In the genomic region with DNA sequence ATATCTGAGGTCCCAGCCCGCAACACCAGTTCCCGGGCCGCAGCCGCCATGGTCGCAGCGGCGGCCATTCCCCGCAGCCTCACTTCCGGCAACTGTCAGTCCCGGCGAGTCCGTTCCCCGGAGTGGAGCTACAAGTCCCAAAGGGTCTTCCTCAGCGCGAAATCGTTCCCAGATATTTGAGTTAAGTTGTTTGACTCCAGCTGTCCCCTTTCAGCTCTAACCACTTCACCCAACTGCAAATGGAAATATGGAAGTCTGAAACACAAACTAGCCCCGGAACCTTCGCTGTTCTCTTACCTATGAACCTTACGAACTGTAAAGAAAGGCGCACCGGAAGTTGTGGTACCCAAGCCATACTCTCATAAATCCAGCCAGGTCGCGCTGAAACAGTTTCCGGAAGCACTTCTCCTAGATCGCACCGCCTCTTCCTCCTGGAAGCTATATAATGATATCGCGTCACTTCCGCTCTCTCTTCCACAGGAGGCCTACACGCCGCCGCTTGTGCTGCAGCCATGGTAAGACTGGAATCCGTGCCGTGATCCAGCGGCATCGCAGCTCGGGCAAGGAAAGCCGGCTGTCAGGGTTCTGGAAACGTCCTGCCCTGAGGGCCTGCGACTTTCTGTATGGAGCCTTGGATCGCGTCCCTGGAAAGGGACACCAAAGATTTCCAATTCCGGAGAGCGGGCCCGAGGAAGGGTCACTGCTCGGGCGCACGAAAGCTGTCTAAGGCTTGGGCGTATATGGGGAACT, we compare ENCODE assay signal across 1 cellular context.
TF ChIP-seq lines count a peak whose summit lies in the region.

A gene (plus strand): TSS at position 468 of the 750 bp plus-strand sequence. CDS start 45 bp downstream, at position 513.
A gene with protein sequence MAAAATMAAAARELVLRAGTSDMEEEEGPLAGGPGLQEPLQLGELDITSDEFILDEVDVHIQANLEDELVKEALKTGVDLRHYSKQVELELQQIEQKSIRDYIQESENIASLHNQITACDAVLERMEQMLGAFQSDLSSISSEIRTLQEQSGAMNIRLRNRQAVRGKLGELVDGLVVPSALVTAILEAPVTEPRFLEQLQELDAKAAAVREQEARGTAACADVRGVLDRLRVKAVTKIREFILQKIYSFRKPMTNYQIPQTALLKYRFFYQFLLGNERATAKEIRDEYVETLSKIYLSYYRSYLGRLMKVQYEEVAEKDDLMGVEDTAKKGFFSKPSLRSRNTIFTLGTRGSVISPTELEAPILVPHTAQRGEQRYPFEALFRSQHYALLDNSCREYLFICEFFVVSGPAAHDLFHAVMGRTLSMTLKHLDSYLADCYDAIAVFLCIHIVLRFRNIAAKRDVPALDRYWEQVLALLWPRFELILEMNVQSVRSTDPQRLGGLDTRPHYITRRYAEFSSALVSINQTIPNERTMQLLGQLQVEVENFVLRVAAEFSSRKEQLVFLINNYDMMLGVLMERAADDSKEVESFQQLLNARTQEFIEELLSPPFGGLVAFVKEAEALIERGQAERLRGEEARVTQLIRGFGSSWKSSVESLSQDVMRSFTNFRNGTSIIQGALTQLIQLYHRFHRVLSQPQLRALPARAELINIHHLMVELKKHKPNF (minus strand): TSS at position 269 of the 750 bp plus-strand sequence. CDS start 201 bp downstream, at position 68.

TF ChIP-seq in HepG2, 621 proteins besides CTCF, POLR2A, EP300 and RAD21 (continued from another document and continues in another):
- TF ChIP-seq TCF12 (IDR thresholded peaks at IDR 0.05) (no peak), TCF12 (CRISPR knock-in tag; IDR thresholded peaks at IDR 0.05) (peak; percentile 36; the same call in 1 of the 2 replicates), NFRKB (IDR thresholded peaks at IDR 0.05) (peak; percentile 96), ZBTB20 (CRISPR knock-in tag; IDR thresholded peaks at IDR 0.05; ENCODE audit: borderline replicate concordance, low read depth) (peak; percentile 74; the same call in 1 of the 2 replicates), SUZ12 (IDR thresholded peaks at IDR 0.05; ENCODE audit: low read depth, low read length) (no peak), ZNF530 (CRISPR knock-in tag; IDR thresholded peaks at IDR 0.05; ENCODE audit: low read depth) (no peak), ZNF713 (CRISPR knock-in tag; IDR thresholded peaks at IDR 0.05) (peak; percentile 92), ZSCAN30 (CRISPR knock-in tag; IDR thresholded peaks at IDR 0.05) (peak; percentile 65; the same call in 1 of the 2 replicates), ZNF879 (CRISPR knock-in tag; IDR thresholded peaks at IDR 0.05) (peak; percentile 13; the same call in 1 of the 2 replicates), CEBPB (IDR thresholded peaks at IDR 0.05; ENCODE audit: borderline replicate concordance, low read depth, low read length) (no peak), HNF4A (CRISPR knock-in tag; IDR thresholded peaks at IDR 0.05) (no peak; the same call in 1 of the 2 replicates), NFATC3 (CRISPR knock-in tag; IDR thresholded peaks at IDR 0.05) (peak; percentile 61; the same call in 1 of the 2 replicates), NR2C2 (CRISPR knock-in tag; IDR thresholded peaks at IDR 0.05; ENCODE audit: borderline replicate concordance) (peak; percentile 99), NFE2L1 (CRISPR knock-in tag; IDR thresholded peaks at IDR 0.05; ENCODE audit: borderline replicate concordance) (no peak), POLR2AphosphoS5 (IDR thresholded peaks at IDR 0.05; ENCODE audit: low read depth, low read length) (peak; percentile 100), EZH2 (conservative IDR thresholded peaks at IDR 0.05; ENCODE audit: low read depth, low read length) (no peak), ZNF235 (CRISPR knock-in tag; IDR thresholded peaks at IDR 0.05; ENCODE audit: borderline replicate concordance) (no peak), ZSCAN29 (CRISPR knock-in tag; conservative IDR thresholded peaks at IDR 0.05) (peak; percentile 74; the same call in 1 of the 2 replicates), HNRNPH1 (optimal IDR thresholded peaks at IDR 0.05; ENCODE audit: low read depth, low read length) (peak; percentile 58), KDM4B (CRISPR knock-in tag; IDR thresholded peaks at IDR 0.05) (peak; percentile 67), ZNF121 (CRISPR knock-in tag; IDR thresholded peaks at IDR 0.05) (peak; percentile 28; the same call in 1 of the 2 replicates), ZFP82 (CRISPR knock-in tag; IDR thresholded peaks at IDR 0.05; ENCODE audit: borderline replicate concordance) (0 out of 2 replicates have a peak, but pooled peaks have one; percentile 11), GATAD2A (CRISPR knock-in tag; IDR thresholded peaks at IDR 0.05) (peak; percentile 68), ATF1 (CRISPR knock-in tag; IDR thresholded peaks at IDR 0.05) (peak; percentile 87), ZNF766 (CRISPR knock-in tag; IDR thresholded peaks at IDR 0.05; ENCODE audit: borderline replicate concordance) (peak; percentile 77; the same call in 1 of the 2 replicates), ZFX (CRISPR knock-in tag; IDR thresholded peaks at IDR 0.05; ENCODE audit: low read depth) (peak; percentile 98), ZNF138 (CRISPR knock-in tag; IDR thresholded peaks at IDR 0.05; ENCODE audit: low read depth) (peak; percentile 96), SIX4 (CRISPR knock-in tag; IDR thresholded peaks at IDR 0.05) (no peak; the same call in 1 of the 2 replicates)
- TF ChIP-seq, protein P1, sequence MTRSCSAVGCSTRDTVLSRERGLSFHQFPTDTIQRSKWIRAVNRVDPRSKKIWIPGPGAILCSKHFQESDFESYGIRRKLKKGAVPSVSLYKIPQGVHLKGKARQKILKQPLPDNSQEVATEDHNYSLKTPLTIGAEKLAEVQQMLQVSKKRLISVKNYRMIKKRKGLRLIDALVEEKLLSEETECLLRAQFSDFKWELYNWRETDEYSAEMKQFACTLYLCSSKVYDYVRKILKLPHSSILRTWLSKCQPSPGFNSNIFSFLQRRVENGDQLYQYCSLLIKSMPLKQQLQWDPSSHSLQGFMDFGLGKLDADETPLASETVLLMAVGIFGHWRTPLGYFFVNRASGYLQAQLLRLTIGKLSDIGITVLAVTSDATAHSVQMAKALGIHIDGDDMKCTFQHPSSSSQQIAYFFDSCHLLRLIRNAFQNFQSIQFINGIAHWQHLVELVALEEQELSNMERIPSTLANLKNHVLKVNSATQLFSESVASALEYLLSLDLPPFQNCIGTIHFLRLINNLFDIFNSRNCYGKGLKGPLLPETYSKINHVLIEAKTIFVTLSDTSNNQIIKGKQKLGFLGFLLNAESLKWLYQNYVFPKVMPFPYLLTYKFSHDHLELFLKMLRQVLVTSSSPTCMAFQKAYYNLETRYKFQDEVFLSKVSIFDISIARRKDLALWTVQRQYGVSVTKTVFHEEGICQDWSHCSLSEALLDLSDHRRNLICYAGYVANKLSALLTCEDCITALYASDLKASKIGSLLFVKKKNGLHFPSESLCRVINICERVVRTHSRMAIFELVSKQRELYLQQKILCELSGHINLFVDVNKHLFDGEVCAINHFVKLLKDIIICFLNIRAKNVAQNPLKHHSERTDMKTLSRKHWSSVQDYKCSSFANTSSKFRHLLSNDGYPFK (CRISPR knock-in tag; IDR thresholded peaks at IDR 0.05; ENCODE audit: borderline replicate concordance): peak; percentile 97; the same call in 1 of the 2 replicates
- TF ChIP-seq, protein P2, sequence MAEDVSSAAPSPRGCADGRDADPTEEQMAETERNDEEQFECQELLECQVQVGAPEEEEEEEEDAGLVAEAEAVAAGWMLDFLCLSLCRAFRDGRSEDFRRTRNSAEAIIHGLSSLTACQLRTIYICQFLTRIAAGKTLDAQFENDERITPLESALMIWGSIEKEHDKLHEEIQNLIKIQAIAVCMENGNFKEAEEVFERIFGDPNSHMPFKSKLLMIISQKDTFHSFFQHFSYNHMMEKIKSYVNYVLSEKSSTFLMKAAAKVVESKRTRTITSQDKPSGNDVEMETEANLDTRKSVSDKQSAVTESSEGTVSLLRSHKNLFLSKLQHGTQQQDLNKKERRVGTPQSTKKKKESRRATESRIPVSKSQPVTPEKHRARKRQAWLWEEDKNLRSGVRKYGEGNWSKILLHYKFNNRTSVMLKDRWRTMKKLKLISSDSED (CRISPR knock-in tag; IDR thresholded peaks at IDR 0.05): 0 out of 2 replicates have a peak, but pooled peaks have one; percentile 27
- TF ChIP-seq, protein P3, sequence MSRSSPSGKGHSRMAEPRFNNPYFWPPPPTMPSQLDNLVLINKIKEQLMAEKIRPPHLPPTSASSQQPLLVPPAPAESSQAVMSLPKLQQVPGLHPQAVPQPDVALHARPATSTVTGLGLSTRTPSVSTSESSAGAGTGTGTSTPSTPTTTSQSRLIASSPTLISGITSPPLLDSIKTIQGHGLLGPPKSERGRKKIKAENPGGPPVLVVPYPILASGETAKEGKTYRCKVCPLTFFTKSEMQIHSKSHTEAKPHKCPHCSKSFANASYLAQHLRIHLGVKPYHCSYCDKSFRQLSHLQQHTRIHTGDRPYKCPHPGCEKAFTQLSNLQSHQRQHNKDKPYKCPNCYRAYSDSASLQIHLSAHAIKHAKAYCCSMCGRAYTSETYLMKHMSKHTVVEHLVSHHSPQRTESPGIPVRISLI (CRISPR knock-in tag; IDR thresholded peaks at IDR 0.05; ENCODE audit: borderline replicate concordance): peak; percentile 56; the same call in 1 of the 2 replicates
- TF ChIP-seq, protein P4, sequence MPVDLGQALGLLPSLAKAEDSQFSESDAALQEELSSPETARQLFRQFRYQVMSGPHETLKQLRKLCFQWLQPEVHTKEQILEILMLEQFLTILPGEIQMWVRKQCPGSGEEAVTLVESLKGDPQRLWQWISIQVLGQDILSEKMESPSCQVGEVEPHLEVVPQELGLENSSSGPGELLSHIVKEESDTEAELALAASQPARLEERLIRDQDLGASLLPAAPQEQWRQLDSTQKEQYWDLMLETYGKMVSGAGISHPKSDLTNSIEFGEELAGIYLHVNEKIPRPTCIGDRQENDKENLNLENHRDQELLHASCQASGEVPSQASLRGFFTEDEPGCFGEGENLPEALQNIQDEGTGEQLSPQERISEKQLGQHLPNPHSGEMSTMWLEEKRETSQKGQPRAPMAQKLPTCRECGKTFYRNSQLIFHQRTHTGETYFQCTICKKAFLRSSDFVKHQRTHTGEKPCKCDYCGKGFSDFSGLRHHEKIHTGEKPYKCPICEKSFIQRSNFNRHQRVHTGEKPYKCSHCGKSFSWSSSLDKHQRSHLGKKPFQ (CRISPR knock-in tag; IDR thresholded peaks at IDR 0.05; ENCODE audit: insufficient replicate concordance): no peak
- TF ChIP-seq, protein P5, sequence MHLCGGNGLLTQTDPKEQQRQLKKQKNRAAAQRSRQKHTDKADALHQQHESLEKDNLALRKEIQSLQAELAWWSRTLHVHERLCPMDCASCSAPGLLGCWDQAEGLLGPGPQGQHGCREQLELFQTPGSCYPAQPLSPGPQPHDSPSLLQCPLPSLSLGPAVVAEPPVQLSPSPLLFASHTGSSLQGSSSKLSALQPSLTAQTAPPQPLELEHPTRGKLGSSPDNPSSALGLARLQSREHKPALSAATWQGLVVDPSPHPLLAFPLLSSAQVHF (CRISPR knock-in tag; IDR thresholded peaks at IDR 0.05): 0 out of 2 replicates have a peak, but pooled peaks have one; percentile 24
- TF ChIP-seq, protein P6, sequence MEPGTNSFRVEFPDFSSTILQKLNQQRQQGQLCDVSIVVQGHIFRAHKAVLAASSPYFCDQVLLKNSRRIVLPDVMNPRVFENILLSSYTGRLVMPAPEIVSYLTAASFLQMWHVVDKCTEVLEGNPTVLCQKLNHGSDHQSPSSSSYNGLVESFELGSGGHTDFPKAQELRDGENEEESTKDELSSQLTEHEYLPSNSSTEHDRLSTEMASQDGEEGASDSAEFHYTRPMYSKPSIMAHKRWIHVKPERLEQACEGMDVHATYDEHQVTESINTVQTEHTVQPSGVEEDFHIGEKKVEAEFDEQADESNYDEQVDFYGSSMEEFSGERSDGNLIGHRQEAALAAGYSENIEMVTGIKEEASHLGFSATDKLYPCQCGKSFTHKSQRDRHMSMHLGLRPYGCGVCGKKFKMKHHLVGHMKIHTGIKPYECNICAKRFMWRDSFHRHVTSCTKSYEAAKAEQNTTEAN (CRISPR knock-in tag; conservative IDR thresholded peaks at IDR 0.05): 0 out of 2 replicates have a peak, but pooled peaks have one; percentile 33
- TF ChIP-seq, protein P7, sequence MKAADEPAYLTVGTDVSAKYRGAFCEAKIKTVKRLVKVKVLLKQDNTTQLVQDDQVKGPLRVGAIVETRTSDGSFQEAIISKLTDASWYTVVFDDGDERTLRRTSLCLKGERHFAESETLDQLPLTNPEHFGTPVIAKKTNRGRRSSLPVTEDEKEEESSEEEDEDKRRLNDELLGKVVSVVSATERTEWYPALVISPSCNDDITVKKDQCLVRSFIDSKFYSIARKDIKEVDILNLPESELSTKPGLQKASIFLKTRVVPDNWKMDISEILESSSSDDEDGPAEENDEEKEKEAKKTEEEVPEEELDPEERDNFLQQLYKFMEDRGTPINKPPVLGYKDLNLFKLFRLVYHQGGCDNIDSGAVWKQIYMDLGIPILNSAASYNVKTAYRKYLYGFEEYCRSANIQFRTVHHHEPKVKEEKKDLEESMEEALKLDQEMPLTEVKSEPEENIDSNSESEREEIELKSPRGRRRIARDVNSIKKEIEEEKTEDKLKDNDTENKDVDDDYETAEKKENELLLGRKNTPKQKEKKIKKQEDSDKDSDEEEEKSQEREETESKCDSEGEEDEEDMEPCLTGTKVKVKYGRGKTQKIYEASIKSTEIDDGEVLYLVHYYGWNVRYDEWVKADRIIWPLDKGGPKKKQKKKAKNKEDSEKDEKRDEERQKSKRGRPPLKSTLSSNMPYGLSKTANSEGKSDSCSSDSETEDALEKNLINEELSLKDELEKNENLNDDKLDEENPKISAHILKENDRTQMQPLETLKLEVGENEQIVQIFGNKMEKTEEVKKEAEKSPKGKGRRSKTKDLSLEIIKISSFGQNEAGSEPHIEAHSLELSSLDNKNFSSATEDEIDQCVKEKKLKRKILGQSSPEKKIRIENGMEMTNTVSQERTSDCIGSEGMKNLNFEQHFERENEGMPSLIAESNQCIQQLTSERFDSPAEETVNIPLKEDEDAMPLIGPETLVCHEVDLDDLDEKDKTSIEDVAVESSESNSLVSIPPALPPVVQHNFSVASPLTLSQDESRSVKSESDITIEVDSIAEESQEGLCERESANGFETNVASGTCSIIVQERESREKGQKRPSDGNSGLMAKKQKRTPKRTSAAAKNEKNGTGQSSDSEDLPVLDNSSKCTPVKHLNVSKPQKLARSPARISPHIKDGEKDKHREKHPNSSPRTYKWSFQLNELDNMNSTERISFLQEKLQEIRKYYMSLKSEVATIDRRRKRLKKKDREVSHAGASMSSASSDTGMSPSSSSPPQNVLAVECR (CRISPR knock-in tag; IDR thresholded peaks at IDR 0.05; ENCODE audit: borderline replicate concordance): peak; percentile 98
- TF ChIP-seq, protein P8, sequence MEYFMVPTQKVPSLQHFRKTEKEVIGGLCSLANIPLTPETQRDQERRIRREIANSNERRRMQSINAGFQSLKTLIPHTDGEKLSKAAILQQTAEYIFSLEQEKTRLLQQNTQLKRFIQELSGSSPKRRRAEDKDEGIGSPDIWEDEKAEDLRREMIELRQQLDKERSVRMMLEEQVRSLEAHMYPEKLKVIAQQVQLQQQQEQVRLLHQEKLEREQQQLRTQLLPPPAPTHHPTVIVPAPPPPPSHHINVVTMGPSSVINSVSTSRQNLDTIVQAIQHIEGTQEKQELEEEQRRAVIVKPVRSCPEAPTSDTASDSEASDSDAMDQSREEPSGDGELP (IDR thresholded peaks at IDR 0.05; ENCODE audit: borderline replicate concordance, low read depth): peak; percentile 15; the same call in 1 of the 2 replicates
- TF ChIP-seq, protein P9, sequence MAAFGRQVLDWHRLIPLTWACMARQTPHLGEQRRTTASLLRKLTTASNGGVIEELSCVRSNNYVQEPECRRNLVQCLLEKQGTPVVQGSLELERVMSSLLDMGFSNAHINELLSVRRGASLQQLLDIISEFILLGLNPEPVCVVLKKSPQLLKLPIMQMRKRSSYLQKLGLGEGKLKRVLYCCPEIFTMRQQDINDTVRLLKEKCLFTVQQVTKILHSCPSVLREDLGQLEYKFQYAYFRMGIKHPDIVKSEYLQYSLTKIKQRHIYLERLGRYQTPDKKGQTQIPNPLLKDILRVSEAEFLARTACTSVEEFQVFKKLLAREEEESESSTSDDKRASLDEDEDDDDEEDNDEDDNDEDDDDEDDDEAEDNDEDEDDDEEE (CRISPR knock-in tag; IDR thresholded peaks at IDR 0.05): peak; percentile 88
